26 cellular contexts compared by ENCODE assay signal in genomic region chr3:100080573-100080972, GRCh38. TPM values are rescaled to one million over a fixed set of nuclear protein-coding genes. Genes with fewer than 3 reads are reported as not detected.
DNase-seq lines count a peak whose midpoint lies in the region; ATAC-seq and TF ChIP-seq lines count a peak whose summit lies in the region.
"Had no signal": no experiment of that assay in that cellular context is flagged by ENCODE, and none has a peak within 500 bp of the region (broad histone marks: within the 10 kb centered on the region; RNA-seq: fewer than 3 reads in every experiment).

No MANE protein-coding gene starts in this region.

- no peaks in the 10 kb centered on the region for H3F3A ChIP-seq in GM23248 (ENCODE audit: insufficient read depth)

- CTCF ChIA-PET in T-cell (lab: Charles Lee) = interaction anchor here in 1 of 2 donors (0.6 kb wide), 1 partner anchor 55 kb away, joined by 4 read pairs; no protein-coding TSS in a partner anchor

- H3K4me3 Mint-ChIP-seq in endothelial cell (ENCODE audit: unreplicated experiment) (no peak overlapping the region), T-cell (no peak overlapping the region)
- H3K4me3 Mint-ChIP-seq: activated CD4-positive, alpha-beta memory T cell treated with anti-CD3 and anti-CD28 coated beads, Interleukin-2, amount 10 ng/mL, durations not matched to agents 7 days and 5 days; immature natural killer cell had no signal

- H3K36me3 ChIP-seq in GM23248 (ENCODE audit: low read depth) (no peaks in the 10 kb centered on the region), body of pancreas (replicated peaks in 1 of 2; ENCODE audit: insufficient read depth in 1 of 2, low read depth in 2 of 2) (no peaks in the 10 kb centered on the region), rectal smooth muscle tissue (ENCODE audit: control insufficient read depth, insufficient read depth, low read length) (no peaks in the 10 kb centered on the region)
- H3K36me3 ChIP-seq: lower lobe of right lung had no signal

- H2AFZ ChIP-seq in GM23248 = no peak overlapping the region

- H3K9ac ChIP-seq in GM23248 (no peak overlapping the region), rectal smooth muscle tissue (ENCODE audit: low read length) (no peak overlapping the region)
- H3K9ac ChIP-seq: BLaER1 treated with 17β-estradiol and CSF1 and Interleukin-3, amounts not matched to agents 10 nM and 100 nM had no signal

- 74 to 84% methylated on average over 2 of the region's 2 CpGs for WGBS in GM23248 (ENCODE audit: low coverage in 1 of 2, low lambda C conversion rate in 2 of 2, missing lambda C conversion rate in 2 of 2), 2 experiments
- 17 to 19% methylated on average over 2 of the region's 2 CpGs for WGBS in body of pancreas, 2 donors

- no peak for TF ChIP-seq POLR2A in body of pancreas (IDR thresholded peaks at IDR 0.05)

- H3K27me3 ChIP-seq in GM23248 (replicated peaks; ENCODE audit: insufficient read depth) (no peaks in the 10 kb centered on the region), body of pancreas (no peaks in the 10 kb centered on the region), rectal smooth muscle tissue (ENCODE audit: control insufficient read depth, insufficient read depth, low read length) (no peaks in the 10 kb centered on the region)
- H3K27me3 ChIP-seq: BLaER1 treated with 17β-estradiol and CSF1 and Interleukin-3, amounts not matched to agents 10 nM and 100 nM; foreskin keratinocyte had no signal

- H4K20me1 ChIP-seq in GM23248 (ENCODE audit: insufficient read depth) = no peaks in the 10 kb centered on the region
- H4K20me1 ChIP-seq: BLaER1 treated with 17β-estradiol and CSF1 and Interleukin-3, amounts not matched to agents 10 nM and 100 nM had no signal

- in situ Hi-C loops in GM23248 (cut with MboI) = no loop called here

- intact Hi-C loops in body of pancreas (cut with DNase I) = no loop called here

- H3K4me3 ChIP-seq in GM23248 (no peak overlapping the region), body of pancreas (no peak overlapping the region), rectal smooth muscle tissue (ENCODE audit: low read length) (no peak overlapping the region)
- H3K4me3 ChIP-seq: BLaER1 treated with 17β-estradiol and CSF1 and Interleukin-3, amounts not matched to agents 10 nM and 100 nM; lower lobe of right lung had no signal

- no peak overlapping the region for H3K27ac Mint-ChIP-seq in endothelial cell (ENCODE audit: unreplicated experiment)
- no peak overlapping the region for H3K27ac Mint-ChIP-seq in T-cell
- H3K27ac Mint-ChIP-seq: activated CD4-positive, alpha-beta memory T cell treated with anti-CD3 and anti-CD28 coated beads, Interleukin-2, amount 10 ng/mL, durations not matched to agents 7 days and 5 days; immature natural killer cell had no signal

- TF ChIP-seq CTCF in body of pancreas (IDR thresholded peaks at IDR 0.05) (no peak), endothelial cell (IDR thresholded peaks at IDR 0.05; ENCODE audit: unreplicated experiment) (no peak)

- ATAC-seq in body of pancreas (peak; percentile 87), left lobe of liver (peak; percentile 71), T-cell (replicated peaks in 1 of 4) (no peak), GM19395 (IDR thresholded peaks at IDR 0.05; ENCODE audit: unreplicated experiment) (no peak)
- ATAC-seq: foreskin keratinocyte, lower lobe of right lung, Right ventricle myocardium inferior, sciatic nerve had no signal

- POLR2A ChIA-PET in T-cell (lab: Charles Lee) = interaction anchor here in 1 of 2 donors (0.6 kb wide), 1 partner anchor 594 kb away, joined by 7 read pairs; no protein-coding TSS in a partner anchor

- H3K4me1 Mint-ChIP-seq in endothelial cell (ENCODE audit: unreplicated experiment) = peaks cover 18% of the 10 kb centered on the region
- H3K4me1 Mint-ChIP-seq in T-cell = peaks cover 11 to 18% (median 12%) of the 10 kb centered on the region in 3 donors

- H3K9me2 ChIP-seq in GM23248 (ENCODE audit: insufficient read depth) = 0 out of 2 replicates have a peak, but pooled peaks cover 4% of the 10 kb centered on the region

- H3K79me2 ChIP-seq in GM23248 (ENCODE audit: insufficient read depth) = no peaks in the 10 kb centered on the region

- H3K27ac ChIP-seq in GM23248 (no peak overlapping the region), body of pancreas (peak overlapping the region in 1 of 4 donors; percentile 4), rectal smooth muscle tissue (ENCODE audit: low read depth, low read length) (peak overlapping the region; percentile 18)
- H3K27ac ChIP-seq: BLaER1 treated with 17β-estradiol and CSF1 and Interleukin-3, amounts not matched to agents 10 nM and 100 nM; foreskin keratinocyte; lower lobe of right lung had no signal

- no peaks in the 10 kb centered on the region for H3K27me3 Mint-ChIP-seq in endothelial cell (ENCODE audit: unreplicated experiment)
- H3K27me3 Mint-ChIP-seq in T-cell = no peaks in the 10 kb centered on the region

- no peak overlapping the region for H3K4me2 ChIP-seq in GM23248 (ENCODE audit: unreplicated experiment)
- H3K4me2 ChIP-seq: BLaER1 treated with 17β-estradiol and CSF1 and Interleukin-3, amounts not matched to agents 10 nM and 100 nM had no signal

- no peaks in the 10 kb centered on the region for H3K36me3 Mint-ChIP-seq in endothelial cell (ENCODE audit: low read depth, unreplicated experiment)
- peaks cover 14% of the 10 kb centered on the region for H3K36me3 Mint-ChIP-seq in T-cell

- H3K9me3 Mint-ChIP-seq in endothelial cell (ENCODE audit: unreplicated experiment) (no peaks in the 10 kb centered on the region), T-cell (no peaks in the 10 kb centered on the region)
- H3K9me3 Mint-ChIP-seq: activated CD4-positive, alpha-beta memory T cell treated with anti-CD3 and anti-CD28 coated beads, Interleukin-2, amount 10 ng/mL, durations not matched to agents 7 days and 5 days; immature natural killer cell had no signal

- H3K9me3 ChIP-seq in GM23248 (ENCODE audit: low read depth) (no peaks in the 10 kb centered on the region), body of pancreas (no peaks in the 10 kb centered on the region)
- H3K9me3 ChIP-seq: lower lobe of right lung had no signal

- H3K4me1 ChIP-seq in GM23248 (ENCODE audit: insufficient read depth) (0 out of 2 replicates have a peak, but pooled peaks cover 11% of the 10 kb centered on the region), body of pancreas (peaks cover 32% of the 10 kb centered on the region), rectal smooth muscle tissue (ENCODE audit: control insufficient read depth, insufficient read depth, low read length) (peaks cover 18% of the 10 kb centered on the region)
- H3K4me1 ChIP-seq: foreskin keratinocyte had no signal

- DNase-seq in GM23248 (peak; percentile 20), body of pancreas (no peak), left lobe of liver (ENCODE audit: low spot score) (no peak), endothelial cell (ENCODE audit: low spot score) (no peak), T-cell (no peak), NCI-H524 (lab: John Stamatoyannopoulos, UW) (no peak)
- DNase-seq: ACHN; activated CD4-positive, alpha-beta memory T cell treated with anti-CD3 and anti-CD28 coated beads, Interleukin-2, amount 10 ng/mL, durations not matched to agents 7 days and 5 days; activated gamma-delta T cell treated with Interleukin-2 at 50 U/mL for 16 hours; activated T-cell treated with anti-CD3 and anti-CD28 coated beads for 4 hours; caudate nucleus; foreskin keratinocyte; H7; immature natural killer cell; KG1; lower lobe of right lung; MV-4-11; NCI-H187 treated with DMSO at 0.1 percent for 48 hours; NCI-H774; SW 1271 had no signal

RNA-seq across cellular contexts. Expression of gene FILIP1L, which starts 33.7 kb away (rescaled TPM):
- 45.0 and 48.2 TPM in 2 replicates for total RNA-seq in GM23248 (2014; rRNA removed; shearing (Covaris generic))
- polyA plus RNA-seq in GM23248 (2016; fragmentation: Nextera tagmentation; extraction: Ambion mirVana) = 60.9 and 66.3 TPM in 2 replicates
- total RNA-seq in body of pancreas = 10 to 100 TPM; 27.8 to 47.8 TPM
- 0.93 TPM for total RNA-seq in left lobe of liver
- total RNA-seq in endothelial cell (ENCODE audit: unreplicated experiment) = 19.1 TPM
- total RNA-seq in T-cell = under 1 TPM in 4 of 5 donors, not detected in 1; 0.10 to 0.38 (median 0.27) TPM
- total RNA-seq: OCI-LY7 had no signal

Comparison
In these comparisons a context has a peak if more than half of its experiments do, and no peak if none do; other contexts are left out.
1. ATAC-seq: peak in body of pancreas (single experiment) and left lobe of liver (single experiment); none in T-cell (0 of 4) and GM19395 (single experiment).
2. RNA of gene FILIP1L, which starts 33.7 kb away (total RNA-seq): 27.8 to 47.8 TPM in body of pancreas, 45.0 to 48.2 TPM in GM23248 and 19.1 TPM in endothelial cell (single experiment); 0.93 TPM in left lobe of liver (single experiment) and 0.10 to 0.38 TPM in T-cell; every median in the first group is over 10 times any median in the second.